29 cellular contexts compared by ENCODE assay signal in the genomic region with DNA sequence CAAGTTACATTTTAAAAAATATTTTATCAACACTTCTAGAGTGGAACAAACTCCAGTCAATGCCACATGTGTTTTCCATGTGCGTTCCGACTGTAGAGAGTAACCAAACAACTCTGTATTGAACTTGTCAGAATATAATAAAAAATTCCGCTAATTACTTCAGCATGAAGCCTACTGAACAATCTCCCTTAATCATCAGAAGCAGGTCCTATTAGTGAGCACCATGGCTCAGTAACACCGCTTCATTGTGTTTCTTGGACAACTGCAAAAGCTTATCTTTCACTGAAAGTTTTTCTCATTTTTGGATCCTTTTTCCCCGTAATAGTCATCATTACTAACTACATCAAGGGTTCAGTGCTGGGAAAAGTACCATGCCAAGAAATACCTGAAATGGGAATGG.
"Had no signal": no experiment of that assay in that cellular context is flagged by ENCODE, and none has a peak within 500 bp of the region (broad histone marks: within the 10 kb centered on the region; RNA-seq: fewer than 3 reads in every experiment).

No MANE protein-coding gene starts in this region.

- ATAC-seq: activated CD8-positive, alpha-beta memory T cell treated with anti-CD3 and anti-CD28 coated beads, Interleukin-2, amount 10 ng/mL, durations not matched to agents 7 days and 5 days; activated naive CD4-positive, alpha-beta T cell treated with anti-CD3 and anti-CD28 coated beads, Interleukin-2, amount 50 U/mL, for 72 hours; activated naive CD8-positive, alpha-beta T cell treated with anti-CD3 and anti-CD28 coated beads, Interleukin-2, amount 50 U/mL, for 24 hours; T-cell had no signal

- H3K4me3 ChIP-seq: ascending aorta, cardiac muscle cell had no signal

- DNase-seq: activated B cell treated with CpG ODN at 0.5 μM for 24 hours; activated CD4-positive, alpha-beta T cell treated with anti-CD3 and anti-CD28 coated beads for 1 hour; activated CD4-positive, alpha-beta T cell treated with anti-CD3 and anti-CD28 coated beads, Interleukin-2, amount 10 ng/mL, durations not matched to agents 24 days and 14 days; activated CD4-positive, alpha-beta T cell treated with anti-CD3 and anti-CD28 coated beads, Interleukin-2, amount 50 U/mL, for 48 hours; activated CD8-positive, alpha-beta memory T cell treated with anti-CD3 and anti-CD28 coated beads, Interleukin-2, amount 10 ng/mL, durations not matched to agents 7 days and 5 days; activated effector memory CD4-positive, alpha-beta T cell treated with Interleukin-2 at 50 U/mL for 16 hours; activated naive CD4-positive, alpha-beta T cell treated with Interleukin-2 at 50 U/mL for 16 hours; activated naive CD8-positive, alpha-beta T cell treated with anti-CD3 and anti-CD28 coated beads, Interleukin-2, amount 50 U/mL, for 24 hours; activated T-cell treated with anti-CD3 and anti-CD28 coated beads, Interleukin-2, amount 50 U/mL, for 24 hours; amniotic stem cell; brain microvascular endothelial cell; Karpas-422; MM.1S; NCI-H1105 treated with DMSO at 0.1 percent for 48 hours; NCI-H146; NCI-H1930; NCI-H2107; NCI-H2171 treated with DMSO at 0.1 percent for 48 hours; NCI-H345; NCI-H510A; NCI-H526 treated with DMSO at 0.1 percent for 48 hours; NCI-H82; SIG-M5; T-cell; T-helper 2 cell; T1000 had no signal
